ENCODE assay signal across 1 cellular context in genomic region chr9:129505270-129505881, GRCh38.
TF ChIP-seq lines count a peak whose summit lies in the region.

No MANE protein-coding gene starts in this region.

TF ChIP-seq in H1, 55 proteins besides CTCF, POLR2A, EP300 and RAD21:
- TF ChIP-seq TEAD4 (IDR thresholded peaks at IDR 0.05; ENCODE audit: low read depth, low read length) (no peak), SRF (IDR thresholded peaks at IDR 0.05; ENCODE audit: low read depth, low read length) (no peak), CTBP2 (IDR thresholded peaks at IDR 0.05; ENCODE audit: borderline replicate concordance, insufficient read depth, insufficient read length, low read length) (no peak), SIN3A (conservative IDR thresholded peaks at IDR 0.05 in 1 of 2, IDR thresholded peaks at IDR 0.05 in 1 of 2; ENCODE audit: low read depth in 1 of 2, low read length in 2 of 2) (no peak), HDAC2 (IDR thresholded peaks at IDR 0.05; ENCODE audit: borderline replicate concordance in 1 of 2, low read depth in 2 of 2, low read length in 2 of 2) (no peak), SUZ12 (IDR thresholded peaks at IDR 0.05; ENCODE audit: low read length) (no peak), BACH1 (IDR thresholded peaks at IDR 0.05; ENCODE audit: low read length) (no peak), SP4 (IDR thresholded peaks at IDR 0.05; ENCODE audit: low read length) (no peak), RXRA (IDR thresholded peaks at IDR 0.05; ENCODE audit: insufficient read depth, low read depth, low read length) (no peak), SP1 (IDR thresholded peaks at IDR 0.05; ENCODE audit: low read depth, low read length) (no peak), CREB1 (IDR thresholded peaks at IDR 0.05) (no peak), POU5F1 (IDR thresholded peaks at IDR 0.05; ENCODE audit: low read depth, low read length) (no peak), CHD2 (IDR thresholded peaks at IDR 0.05; ENCODE audit: low read length) (no peak)
